In the genomic region with DNA sequence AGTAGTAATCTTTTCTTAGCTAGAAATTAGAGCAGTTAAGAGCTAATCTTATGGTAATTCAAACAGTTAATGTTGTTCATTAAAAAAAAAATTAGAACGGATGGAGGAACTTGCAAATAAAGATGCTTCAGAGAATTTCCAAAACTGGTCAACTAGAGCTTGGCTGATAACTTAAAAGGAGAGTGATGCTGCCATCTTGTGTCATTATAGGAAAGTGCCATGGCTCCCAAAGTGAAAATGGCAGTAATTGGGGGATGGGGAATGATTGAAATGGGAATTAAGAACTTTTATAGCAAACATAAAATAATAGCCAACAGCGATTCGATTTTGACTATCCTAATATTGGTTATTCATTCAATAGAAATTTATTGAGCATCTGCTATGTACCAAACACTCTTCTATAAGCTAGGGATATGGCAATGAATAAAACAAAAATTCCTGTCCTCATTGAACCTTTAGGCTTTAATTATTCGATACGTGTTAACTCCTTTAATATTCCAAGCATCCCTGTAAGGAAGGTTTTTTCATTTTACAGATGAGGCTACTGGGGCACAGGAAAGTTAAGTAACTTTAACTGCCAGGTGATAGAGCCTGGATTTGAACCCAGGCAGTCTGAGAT, we compare ENCODE assay signal across 8 cellular contexts. TPM values are rescaled to one million over a fixed set of nuclear protein-coding genes. Genes with fewer than 3 reads are reported as not detected.
DNase-seq lines count a peak whose midpoint lies in the region; ATAC-seq and TF ChIP-seq lines count a peak whose summit lies in the region.

No MANE protein-coding gene starts in this region.

- peak; percentile 42 for DNase-seq in COLO829 (ENCODE audit: low spot score)
- DNase-seq in HAP-1 (ENCODE audit: low spot score in 2 of 2), result peak; percentile 38 to 71
- peak; percentile 50 for DNase-seq in NCI-H748 treated with DMSO at 0.1 percent for 48 hours (lab: John Stamatoyannopoulos, UW)
- DNase-seq in cardiac fibroblast (ENCODE audit: low read depth in 2 of 2), result peak; percentile 82 to 84
- DNase-seq in left lung, result no peak
- DNase-seq in central memory CD4-positive, alpha-beta T cell, result no peak
- DNase-seq in GF-D8 (lab: John Stamatoyannopoulos, UW), result no peak

- no peaks in the 10 kb centered on the region; the same call in 1 of the 2 replicates for H3K27me3 ChIP-seq in HAP-1 (ENCODE audit: low read depth)
- no peaks in the 10 kb centered on the region for H3K27me3 ChIP-seq in left lung

- H3K4me1 ChIP-seq in HAP-1 (no peaks in the 10 kb centered on the region; the same call in 1 of the 2 replicates), left lung (peaks cover 0 to 4% of the 10 kb centered on the region in 2 donors)

- no peak overlapping the region for H3K27ac ChIP-seq in left lung

- intact Hi-C loops in left lung (cut with DNase I), result loop anchor here (5.0 to 10.0 kb wide), 3 partner anchors 393 to 1300 kb away; no protein-coding TSS in a partner anchor

- ATAC-seq in left lung (peak; percentile 89), GM18861 (IDR thresholded peaks at IDR 0.05; ENCODE audit: unreplicated experiment) (no peak)

- H3K9me3 ChIP-seq in HAP-1 (no peaks in the 10 kb centered on the region), left lung (no peaks in the 10 kb centered on the region)

- H3K36me3 ChIP-seq in HAP-1 (replicated peaks) (no peaks in the 10 kb centered on the region), left lung (no peaks in the 10 kb centered on the region)

- TF ChIP-seq CTCF in cardiac fibroblast (IDR thresholded peaks at IDR 0.05; ENCODE audit: low read depth, low read length) (peak; percentile 72), left lung (IDR thresholded peaks at IDR 0.05) (peak; percentile 64 to 86)

- in situ Hi-C loops in HAP-1 (cut with MboI; ENCODE audit: low sequenced_read_pairs), result loop anchor here (10.0 to 25.0 kb wide), 4 partner anchors 398 to 1300 kb away; no protein-coding TSS in a partner anchor

- H3K4me3 ChIP-seq in HAP-1, result no peak overlapping the region
- H3K4me3 ChIP-seq in cardiac fibroblast (replicated peaks in 1 of 2; ENCODE audit: low read depth in 2 of 2, low read length in 2 of 2), result no peak overlapping the region
- no peak overlapping the region for H3K4me3 ChIP-seq in left lung

RNA-seq across cellular contexts. Expression of gene PLPP3, which starts 5.7 kb away (rescaled TPM):
- 100 to 1,000 TPM in 1 of 2 donors, 10 to 100 TPM in 1; 44.5 to 112 TPM for total RNA-seq in left lung

Comparison
In these comparisons a context has a peak if more than half of its experiments do, and no peak if none do; other contexts are left out.
1. DNase-seq: peak in COLO829 (single experiment), HAP-1 (2 of 2), NCI-H748 treated with DMSO at 0.1 percent for 48 hours (single experiment) and cardiac fibroblast (2 of 2); none in left lung (0 of 2), central memory CD4-positive, alpha-beta T cell (single experiment) and GF-D8 (single experiment).